1 cellular context compared by ENCODE assay signal in genomic region chr5:72503888-72504491, GRCh38.
A peak's percentile ranks its signal among the peaks of the same experiment; 100 is the strongest.
TF ChIP-seq lines count a peak whose summit lies in the region.

No MANE protein-coding gene starts in this region.

TF ChIP-seq in K562, 482 proteins besides CTCF, POLR2A, EP300 and RAD21 (continued from another document and continues in another):
- TF ChIP-seq UBTF (IDR thresholded peaks at IDR 0.05; ENCODE audit: borderline replicate concordance in 1 of 2, low read depth in 2 of 2, low read length in 2 of 2) = no peak
- no peak for TF ChIP-seq ZNF274 (IDR thresholded peaks at IDR 0.05; ENCODE audit: borderline replicate concordance, low read depth, low read length)
- TF ChIP-seq, protein P1, sequence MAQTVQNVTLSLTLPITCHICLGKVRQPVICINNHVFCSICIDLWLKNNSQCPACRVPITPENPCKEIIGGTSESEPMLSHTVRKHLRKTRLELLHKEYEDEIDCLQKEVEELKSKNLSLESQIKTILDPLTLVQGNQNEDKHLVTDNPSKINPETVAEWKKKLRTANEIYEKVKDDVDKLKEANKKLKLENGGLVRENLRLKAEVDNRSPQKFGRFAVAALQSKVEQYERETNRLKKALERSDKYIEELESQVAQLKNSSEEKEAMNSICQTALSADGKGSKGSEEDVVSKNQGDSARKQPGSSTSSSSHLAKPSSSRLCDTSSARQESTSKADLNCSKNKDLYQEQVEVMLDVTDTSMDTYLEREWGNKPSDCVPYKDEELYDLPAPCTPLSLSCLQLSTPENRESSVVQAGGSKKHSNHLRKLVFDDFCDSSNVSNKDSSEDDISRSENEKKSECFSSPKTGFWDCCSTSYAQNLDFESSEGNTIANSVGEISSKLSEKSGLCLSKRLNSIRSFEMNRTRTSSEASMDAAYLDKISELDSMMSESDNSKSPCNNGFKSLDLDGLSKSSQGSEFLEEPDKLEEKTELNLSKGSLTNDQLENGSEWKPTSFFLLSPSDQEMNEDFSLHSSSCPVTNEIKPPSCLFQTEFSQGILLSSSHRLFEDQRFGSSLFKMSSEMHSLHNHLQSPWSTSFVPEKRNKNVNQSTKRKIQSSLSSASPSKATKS (CRISPR knock-in tag; IDR thresholded peaks at IDR 0.05) = no peak
- no peak for TF ChIP-seq BRF1 (IDR thresholded peaks at IDR 0.05; ENCODE audit: borderline replicate concordance, extremely low read depth, insufficient read length)
- TF ChIP-seq PTTG1 (tag; IDR thresholded peaks at IDR 0.05; ENCODE audit: low read depth) = 0 out of 2 replicates have a peak, but pooled peaks have one; percentile 1
- no peak for TF ChIP-seq TRIM28 (IDR thresholded peaks at IDR 0.05)
- peak; percentile 22 for TF ChIP-seq CXXC5 (CRISPR knock-in tag; IDR thresholded peaks at IDR 0.05)
- TF ChIP-seq SIX5 (IDR thresholded peaks at IDR 0.05; ENCODE audit: borderline replicate concordance in 1 of 2, insufficient read depth in 1 of 2, low read depth in 1 of 2, low read length in 2 of 2) = no peak
- TF ChIP-seq NBN (IDR thresholded peaks at IDR 0.05; ENCODE audit: low read depth) = no peak
- TF ChIP-seq ZNF3 (CRISPR knock-in tag; IDR thresholded peaks at IDR 0.05) = no peak
- no peak for TF ChIP-seq NR2C2 (CRISPR knock-in tag; IDR thresholded peaks at IDR 0.05)
- peak; percentile 45; the same call in 1 of the 2 replicates for TF ChIP-seq NR2C2 (tag; IDR thresholded peaks at IDR 0.05)
- TF ChIP-seq MED1 (CRISPR knock-in tag; IDR thresholded peaks at IDR 0.05; ENCODE audit: borderline replicate concordance) = no peak
- no peak for TF ChIP-seq MAX (CRISPR knock-in tag; IDR thresholded peaks at IDR 0.05)
- TF ChIP-seq PRPF4 (IDR thresholded peaks at IDR 0.05; ENCODE audit: insufficient read depth, low read depth, low read length, poor library complexity, severe bottlenecking) = no peak
- TF ChIP-seq NELFE (IDR thresholded peaks at IDR 0.05; ENCODE audit: insufficient read depth, insufficient read length) = no peak
- TF ChIP-seq KDM2B (CRISPR knock-in tag; IDR thresholded peaks at IDR 0.05) = no peak
- TF ChIP-seq KLF6 (CRISPR knock-in tag; IDR thresholded peaks at IDR 0.05; ENCODE audit: borderline replicate concordance) = no peak
- TF ChIP-seq KLF1 (tag; IDR thresholded peaks at IDR 0.05) = no peak
- TF ChIP-seq POLR2G (IDR thresholded peaks at IDR 0.05; ENCODE audit: low read depth, low read length) = no peak
- TF ChIP-seq, protein P2, sequence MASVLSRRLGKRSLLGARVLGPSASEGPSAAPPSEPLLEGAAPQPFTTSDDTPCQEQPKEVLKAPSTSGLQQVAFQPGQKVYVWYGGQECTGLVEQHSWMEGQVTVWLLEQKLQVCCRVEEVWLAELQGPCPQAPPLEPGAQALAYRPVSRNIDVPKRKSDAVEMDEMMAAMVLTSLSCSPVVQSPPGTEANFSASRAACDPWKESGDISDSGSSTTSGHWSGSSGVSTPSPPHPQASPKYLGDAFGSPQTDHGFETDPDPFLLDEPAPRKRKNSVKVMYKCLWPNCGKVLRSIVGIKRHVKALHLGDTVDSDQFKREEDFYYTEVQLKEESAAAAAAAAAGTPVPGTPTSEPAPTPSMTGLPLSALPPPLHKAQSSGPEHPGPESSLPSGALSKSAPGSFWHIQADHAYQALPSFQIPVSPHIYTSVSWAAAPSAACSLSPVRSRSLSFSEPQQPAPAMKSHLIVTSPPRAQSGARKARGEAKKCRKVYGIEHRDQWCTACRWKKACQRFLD (CRISPR knock-in tag; IDR thresholded peaks at IDR 0.05) = no peak
- TF ChIP-seq SMC3 (conservative IDR thresholded peaks at IDR 0.05; ENCODE audit: insufficient read depth, low read depth, low read length) = no peak
- TF ChIP-seq TCF15 (CRISPR knock-in tag; IDR thresholded peaks at IDR 0.05) = no peak
- no peak for TF ChIP-seq BRD4 (IDR thresholded peaks at IDR 0.05)
- TF ChIP-seq ARID1B (IDR thresholded peaks at IDR 0.05) = peak; percentile 51
- no peak for TF ChIP-seq PHF8 (IDR thresholded peaks at IDR 0.05; ENCODE audit: borderline replicate concordance, low read length)
- TF ChIP-seq CEBPG (CRISPR knock-in tag; IDR thresholded peaks at IDR 0.05) = no peak
- TF ChIP-seq CEBPG (tag; conservative IDR thresholded peaks at IDR 0.05 in 1 of 2, IDR thresholded peaks at IDR 0.05 in 1 of 2) = no peak
- no peak for TF ChIP-seq ARHGAP35 (IDR thresholded peaks at IDR 0.05; ENCODE audit: partially characterized antibody)
- no peak for TF ChIP-seq ZNF655 (CRISPR knock-in tag; IDR thresholded peaks at IDR 0.05)
- no peak for TF ChIP-seq HDAC1 (IDR thresholded peaks at IDR 0.05)
- no peak for TF ChIP-seq RNF2 (IDR thresholded peaks at IDR 0.05)
- no peak for TF ChIP-seq RBM34 (IDR thresholded peaks at IDR 0.05; ENCODE audit: borderline replicate concordance, insufficient read depth, low read length)
- no peak for TF ChIP-seq ZNF699 (CRISPR knock-in tag; IDR thresholded peaks at IDR 0.05; ENCODE audit: insufficient replicate concordance)
- TF ChIP-seq VEZF1 (CRISPR knock-in tag; IDR thresholded peaks at IDR 0.05) = no peak
- no peak for TF ChIP-seq HEY1 (CRISPR knock-in tag; IDR thresholded peaks at IDR 0.05; ENCODE audit: borderline replicate concordance)
- no peak for TF ChIP-seq ZBTB12 (CRISPR knock-in tag; IDR thresholded peaks at IDR 0.05)
- TF ChIP-seq, protein P3, sequence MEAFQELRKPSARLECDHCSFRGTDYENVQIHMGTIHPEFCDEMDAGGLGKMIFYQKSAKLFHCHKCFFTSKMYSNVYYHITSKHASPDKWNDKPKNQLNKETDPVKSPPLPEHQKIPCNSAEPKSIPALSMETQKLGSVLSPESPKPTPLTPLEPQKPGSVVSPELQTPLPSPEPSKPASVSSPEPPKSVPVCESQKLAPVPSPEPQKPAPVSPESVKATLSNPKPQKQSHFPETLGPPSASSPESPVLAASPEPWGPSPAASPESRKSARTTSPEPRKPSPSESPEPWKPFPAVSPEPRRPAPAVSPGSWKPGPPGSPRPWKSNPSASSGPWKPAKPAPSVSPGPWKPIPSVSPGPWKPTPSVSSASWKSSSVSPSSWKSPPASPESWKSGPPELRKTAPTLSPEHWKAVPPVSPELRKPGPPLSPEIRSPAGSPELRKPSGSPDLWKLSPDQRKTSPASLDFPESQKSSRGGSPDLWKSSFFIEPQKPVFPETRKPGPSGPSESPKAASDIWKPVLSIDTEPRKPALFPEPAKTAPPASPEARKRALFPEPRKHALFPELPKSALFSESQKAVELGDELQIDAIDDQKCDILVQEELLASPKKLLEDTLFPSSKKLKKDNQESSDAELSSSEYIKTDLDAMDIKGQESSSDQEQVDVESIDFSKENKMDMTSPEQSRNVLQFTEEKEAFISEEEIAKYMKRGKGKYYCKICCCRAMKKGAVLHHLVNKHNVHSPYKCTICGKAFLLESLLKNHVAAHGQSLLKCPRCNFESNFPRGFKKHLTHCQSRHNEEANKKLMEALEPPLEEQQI (IDR thresholded peaks at IDR 0.05) = no peak
- TF ChIP-seq ZNF586 (CRISPR knock-in tag; conservative IDR thresholded peaks at IDR 0.05) = no peak
- TF ChIP-seq ARID2 (IDR thresholded peaks at IDR 0.05) = no peak
- TF ChIP-seq ZBTB5 (IDR thresholded peaks at IDR 0.05) = no peak
- no peak for TF ChIP-seq ZKSCAN3 (CRISPR knock-in tag; IDR thresholded peaks at IDR 0.05)
- TF ChIP-seq ZNF518B (CRISPR knock-in tag; IDR thresholded peaks at IDR 0.05) = no peak
- TF ChIP-seq NRF1 (conservative IDR thresholded peaks at IDR 0.05 in 1 of 2, IDR thresholded peaks at IDR 0.05 in 1 of 2) = peak; percentile 30 to 37; a peak in 2 of 4 replicates
